In the genomic region with DNA sequence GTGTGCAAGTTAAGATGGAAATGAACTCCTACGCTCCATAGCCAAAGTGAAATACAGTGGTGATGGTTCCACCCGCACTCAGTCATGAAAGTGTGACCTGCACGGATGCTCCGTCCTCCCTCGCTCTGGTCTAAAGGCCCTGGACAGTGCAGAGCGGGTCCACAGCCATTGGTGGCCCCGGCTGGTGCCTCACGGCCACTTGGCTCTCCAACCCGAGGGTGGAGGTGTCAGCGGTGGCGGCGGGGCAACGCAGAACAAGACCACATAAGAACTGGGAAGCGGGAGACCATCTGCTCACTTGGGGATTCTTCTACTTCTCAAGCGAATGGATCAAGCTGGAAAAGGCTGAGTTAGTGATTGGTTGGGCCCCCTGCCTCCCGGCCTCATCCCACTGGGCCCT, we compare ENCODE assay signal across 26 cellular contexts.
"Had no signal": no experiment of that assay in that cellular context is flagged by ENCODE, and none has a peak within 500 bp of the region (broad histone marks: within the 10 kb centered on the region; RNA-seq: fewer than 3 reads in every experiment).

No MANE protein-coding gene starts in this region.

- H3K4me1 ChIP-seq: stomach, suprapubic skin, testis, transverse colon, upper lobe of left lung, upper lobe of right lung, uterus, vagina had no signal

- H3K9me3 ChIP-seq: stomach, suprapubic skin, testis, thoracic aorta, thyroid gland, tibial artery, tibial nerve, transverse colon, upper lobe of left lung, upper lobe of right lung, uterus, vagina had no signal

- DNase-seq: stimulated activated CD4-positive, alpha-beta T cell treated with anti-CD3 and anti-CD28 coated beads, Interleukin-2, amount 100 ng/mL, for 48 hours; stimulated activated CD4-positive, alpha-beta T cell treated with anti-CD3 and anti-CD28 coated beads, Interleukin-4, amount 100 ng/mL, for 1 hour; stimulated activated CD4-positive, alpha-beta T cell treated with anti-CD3 and anti-CD28 coated beads, Interleukin-4, amount 100 ng/mL, for 24 hours; stimulated activated CD4-positive, alpha-beta T cell treated with anti-CD3 and anti-CD28 coated beads, Interleukin-4, amount 100 ng/mL, for 4 hours; stimulated activated CD8-positive, alpha-beta memory T cell treated with anti-CD3 and anti-CD28 coated beads, Interleukin-4, amount 100 ng/mL, for 48 hours; stimulated activated naive B cell treated with anti-CD40 and anti-IgM and Interleukin-4, amounts not matched to agents 10 μg/mL and 1 μg/mL and 100 μg/mL, for 72 hours; stimulated activated naive CD4-positive, alpha-beta T cell; stimulated activated naive CD4-positive, alpha-beta T cell treated with Interleukin-2 at 50 U/mL for 16 hours; stimulated activated naive CD8-positive, alpha-beta T cell treated with anti-CD3 and anti-CD28 coated beads, Interleukin-15, amount 100 ng/mL, for 72 hours; stimulated activated naive CD8-positive, alpha-beta T cell treated with anti-CD3 and anti-CD28 coated beads, Interleukin-15, Interleukin-2, amounts not matched to agents 100 U/mL and 50 U/mL, for 24 hours; stomach; substantia nigra; testis; thyroid gland; tibial artery; transverse colon; trophoblast cell; upper lobe of right lung; uterus had no signal

- H3K27ac ChIP-seq: stomach, suprapubic skin, testis, thoracic aorta, thyroid gland, tibial artery, tibial nerve, transverse colon, upper lobe of left lung, upper lobe of right lung, uterus, vagina had no signal

- H3K27me3 ChIP-seq: stomach, suprapubic skin, testis, thyroid gland, tibial artery, tibial nerve, transverse colon, upper lobe of left lung, upper lobe of right lung, uterus, vagina had no signal

- H3K36me3 ChIP-seq: uterus had no signal

- ATAC-seq: stimulated activated effector memory CD8-positive, alpha-beta T cell treated with anti-CD3 and anti-CD28 coated beads, Interleukin-12 subunit alpha, Interleukin-12 subunit beta, amount 100 ng/mL, for 72 hours; stimulated activated memory B cell treated with anti-CD40 and anti-IgM and Interleukin-4, amounts not matched to agents 10 μg/mL and 1 μg/mL and 100 μg/mL, for 72 hours; stimulated activated naive B cell treated with anti-CD40 and anti-IgM and Interleukin-4, amounts not matched to agents 10 μg/mL and 1 μg/mL and 100 μg/mL, for 72 hours; stimulated activated naive CD8-positive, alpha-beta T cell treated with anti-CD3 and anti-CD28 coated beads, Interleukin-15, amount 100 ng/mL, for 72 hours; stimulated activated naive CD8-positive, alpha-beta T cell treated with anti-CD3 and anti-CD28 coated beads, Interleukin-15, Interleukin-2, amounts not matched to agents 100 U/mL and 50 U/mL, for 24 hours; upper lobe of right lung had no signal

- H3K4me3 ChIP-seq: stomach, suprapubic skin, testis, thoracic aorta, thyroid gland, tibial artery, tibial nerve, transverse colon, upper lobe of left lung, upper lobe of right lung, uterus, vagina had no signal
